ENCODE assay signal across 17 cellular contexts in genomic region chr10:59687657-59688056, GRCh38. TPM values are rescaled to one million over a fixed set of nuclear protein-coding genes. Genes with fewer than 3 reads are reported as not detected.
"Had no signal": no experiment of that assay in that cellular context is flagged by ENCODE, and none has a peak within 500 bp of the region (broad histone marks: within the 10 kb centered on the region; RNA-seq: fewer than 3 reads in every experiment).

No MANE protein-coding gene starts in this region.

- DNase-seq: cortex of kidney; dorsolateral prefrontal cortex; effector CD8-positive, alpha-beta T cell; heart left ventricle; hypothalamus; kidney glomerular epithelial cell; mesendoderm; naive thymus-derived CD4-positive, alpha-beta T cell; posterior cingulate gyrus; small intestine; stimulated activated CD4-positive, alpha-beta T cell treated with anti-CD3 and anti-CD28 coated beads, Interleukin-12 subunit alpha, Interleukin-12 subunit beta, amount 100 ng/mL, for 4 hours; stimulated activated naive CD4-positive, alpha-beta T cell treated with Interleukin-2 at 50 U/mL for 16 hours; trophoblast cell had no signal

- H3K4me3 Mint-ChIP-seq: naive thymus-derived CD4-positive, alpha-beta T cell had no signal

- H3K9me3 ChIP-seq: heart left ventricle, neutrophil had no signal

- H3K27me3 ChIP-seq: heart left ventricle, neutrophil had no signal

- H3K36me3 Mint-ChIP-seq: naive thymus-derived CD4-positive, alpha-beta T cell had no signal

- H3K27ac ChIP-seq: dorsolateral prefrontal cortex, heart left ventricle, neutrophil had no signal

- FAIRE-seq: frontal cortex, small intestine had no signal

- H3K4me1 ChIP-seq: heart left ventricle had no signal

- H3K4me3 ChIP-seq: dorsolateral prefrontal cortex, heart left ventricle had no signal

- ATAC-seq: heart left ventricle; naive thymus-derived CD4-positive, alpha-beta T cell; sciatic nerve had no signal

- H3K36me3 ChIP-seq: heart left ventricle, neutrophil had no signal

- H3K4me1 Mint-ChIP-seq: naive thymus-derived CD4-positive, alpha-beta T cell had no signal

- H3K27ac Mint-ChIP-seq: naive thymus-derived CD4-positive, alpha-beta T cell had no signal

RNA-seq across cellular contexts. Expression of gene SLC16A9, which starts 22.0 kb away (rescaled TPM):
- total RNA-seq: lung microvascular endothelial cell had no signal
- polyA plus RNA-seq: naive thymus-derived CD4-positive, alpha-beta T cell had no signal
